Comparison of ENCODE assay signal across 19 cellular contexts in genomic region chr6:111865049-111865585, GRCh38. TPM values are rescaled to one million over a fixed set of nuclear protein-coding genes. Genes with fewer than 3 reads are reported as not detected.
A peak's percentile ranks its signal among the peaks of the same experiment; 100 is the strongest.
DNase-seq lines count a peak whose midpoint lies in the region; ATAC-seq, FAIRE-seq and TF ChIP-seq lines count a peak whose summit lies in the region.
"Had no signal": no experiment of that assay in that cellular context is flagged by ENCODE, and none has a peak within 500 bp of the region (broad histone marks: within the 10 kb centered on the region; RNA-seq: fewer than 3 reads in every experiment).

No MANE protein-coding gene starts in this region.

- no peak overlapping the region for H3K4me3 ChIP-seq in fibroblast of villous mesenchyme (ENCODE audit: low read depth, low read length)
- H3K4me3 ChIP-seq: testis had no signal

- intact Hi-C loops in activated CD8-positive, alpha-beta T cell treated with anti-CD3 and anti-CD28 coated beads for 36 hours (cut with micrococcal nuclease), result loop anchor here (2.0 kb wide), 1 partner anchor 128 kb away; no protein-coding TSS in a partner anchor

- no peak for TF ChIP-seq CTCF in activated CD8-positive, alpha-beta T cell treated with anti-CD3 and anti-CD28 coated beads for 36 hours (IDR thresholded peaks at IDR 0.05)
- no peak for TF ChIP-seq CTCF in fibroblast of villous mesenchyme (IDR thresholded peaks at IDR 0.05; ENCODE audit: insufficient read depth, low read depth, low read length)

- no peaks in the 10 kb centered on the region for H3K27me3 Mint-ChIP-seq in activated CD8-positive, alpha-beta T cell treated with anti-CD3 and anti-CD28 coated beads for 36 hours
- H3K27me3 Mint-ChIP-seq: activated naive CD8-positive, alpha-beta T cell treated with anti-CD3 and anti-CD28 coated beads, Interleukin-2, amount 10 ng/mL, durations not matched to agents 7 days and 5 days had no signal

- peaks cover 87% of the 10 kb centered on the region for H3K36me3 Mint-ChIP-seq in activated CD8-positive, alpha-beta T cell treated with anti-CD3 and anti-CD28 coated beads for 36 hours (ENCODE audit: low read depth)
- H3K36me3 Mint-ChIP-seq: IgD-negative memory B cell had no signal

- H3K4me1 Mint-ChIP-seq in activated CD8-positive, alpha-beta T cell treated with anti-CD3 and anti-CD28 coated beads for 36 hours (ENCODE audit: low read depth), result peaks cover 98% of the 10 kb centered on the region

- peak; percentile 3 for ATAC-seq in activated CD4-positive, CD25-positive, alpha-beta regulatory T cell treated with anti-CD3 and anti-CD28 coated beads, Interleukin-2, amount 50 U/mL, for 24 hours
- peak; percentile 3 for ATAC-seq in activated CD8-positive, alpha-beta T cell treated with anti-CD3 and anti-CD28 coated beads for 36 hours
- ATAC-seq in GM21529 (IDR thresholded peaks at IDR 0.05; ENCODE audit: unreplicated experiment) (no peak), HG03045 (IDR thresholded peaks at IDR 0.05; ENCODE audit: unreplicated experiment) (no peak), left lobe of liver (no peak)

- H3K27ac Mint-ChIP-seq in activated CD8-positive, alpha-beta T cell treated with anti-CD3 and anti-CD28 coated beads for 36 hours, result peak overlapping the region; percentile 91
- H3K27ac Mint-ChIP-seq: IgD-negative memory B cell had no signal

- H3K4me3 Mint-ChIP-seq in activated CD8-positive, alpha-beta T cell treated with anti-CD3 and anti-CD28 coated beads for 36 hours, result peak overlapping the region; percentile 98
- H3K4me3 Mint-ChIP-seq: activated naive CD8-positive, alpha-beta T cell treated with anti-CD3 and anti-CD28 coated beads, Interleukin-2, amount 10 ng/mL, durations not matched to agents 7 days and 5 days; IgD-negative memory B cell had no signal

- no peak for DNase-seq in activated CD4-positive, CD25-positive, alpha-beta regulatory T cell treated with anti-CD3 and anti-CD28 coated beads, Interleukin-2, amount 50 U/mL, for 72 hours
- DNase-seq in GM18507 (ENCODE audit: extremely low spot score, insufficient read length, low read depth), result no peak
- DNase-seq in activated CD8-positive, alpha-beta T cell treated with anti-CD3 and anti-CD28 coated beads for 36 hours, result no peak
- peak; percentile 55 for DNase-seq in fibroblast of villous mesenchyme (ENCODE audit: low read depth)
- no peak for DNase-seq in left lobe of liver (ENCODE audit: low spot score)
- DNase-seq: activated naive CD8-positive, alpha-beta T cell treated with anti-CD3 and anti-CD28 coated beads, Interleukin-2, amount 10 ng/mL, durations not matched to agents 7 days and 5 days; BE2C; MV-4-11; NCI-H1930; Right ventricle myocardium superior; stimulated activated CD8-positive, alpha-beta memory T cell treated with anti-CD3 and anti-CD28 coated beads, Interleukin-4, amount 100 ng/mL, for 48 hours; testis had no signal

- POLR2A ChIA-PET in activated CD8-positive, alpha-beta T cell treated with anti-CD3 and anti-CD28 coated beads for 36 hours (lab: Charles Lee), result interaction anchor here (0.6 to 5.2 kb wide), 12 partner anchors 9 to 158 kb away, joined by 3 to 29 read pairs (median 10); partner anchors contain the start of gene FYN

- peak; percentile 51 for FAIRE-seq in GM18507 (lab: Jason Lieb, UNC)
- FAIRE-seq: bronchial epithelial cell, G401.6, GM12891 had no signal

- no peaks in the 10 kb centered on the region for H3K9me3 Mint-ChIP-seq in activated CD8-positive, alpha-beta T cell treated with anti-CD3 and anti-CD28 coated beads for 36 hours
- H3K9me3 Mint-ChIP-seq: IgD-negative memory B cell had no signal

- CTCF ChIA-PET in activated CD8-positive, alpha-beta T cell treated with anti-CD3 and anti-CD28 coated beads for 36 hours (lab: Charles Lee), result interaction anchor here (0.7 to 2.9 kb wide), 8 partner anchors 9 to 177 kb away, joined by 3 to 14 read pairs (median 5); no protein-coding TSS in a partner anchor

RNA-seq across cellular contexts. Expression of gene FYN, which starts 8.1 kb away (rescaled TPM):
- 100 to 1,000 TPM; 384 to 386 TPM for total RNA-seq in activated CD8-positive, alpha-beta T cell treated with anti-CD3 and anti-CD28 coated beads for 36 hours
- total RNA-seq in fibroblast of villous mesenchyme (26.8 and 35.1 TPM in 2 replicates), left lobe of liver (30.0 TPM)

Comparison
In these comparisons a context has a peak if more than half of its experiments do, and no peak if none do; other contexts are left out.
1. ATAC-seq: peak in activated CD4-positive, CD25-positive, alpha-beta regulatory T cell treated with anti-CD3 and anti-CD28 coated beads, Interleukin-2, amount 50 U/mL, for 24 hours (2 of 2) and activated CD8-positive, alpha-beta T cell treated with anti-CD3 and anti-CD28 coated beads for 36 hours (single experiment); none in GM21529 (single experiment), HG03045 (single experiment) and left lobe of liver (single experiment).
2. RNA of gene FYN, which starts 8.1 kb away (total RNA-seq): 384 to 386 TPM in activated CD8-positive, alpha-beta T cell treated with anti-CD3 and anti-CD28 coated beads for 36 hours; 30.0 TPM in left lobe of liver (single experiment) and 26.8 to 35.1 TPM in fibroblast of villous mesenchyme; every median in the first group is over 10 times any median in the second.